ENCODE assay signal across 8 cellular contexts in the genomic region with DNA sequence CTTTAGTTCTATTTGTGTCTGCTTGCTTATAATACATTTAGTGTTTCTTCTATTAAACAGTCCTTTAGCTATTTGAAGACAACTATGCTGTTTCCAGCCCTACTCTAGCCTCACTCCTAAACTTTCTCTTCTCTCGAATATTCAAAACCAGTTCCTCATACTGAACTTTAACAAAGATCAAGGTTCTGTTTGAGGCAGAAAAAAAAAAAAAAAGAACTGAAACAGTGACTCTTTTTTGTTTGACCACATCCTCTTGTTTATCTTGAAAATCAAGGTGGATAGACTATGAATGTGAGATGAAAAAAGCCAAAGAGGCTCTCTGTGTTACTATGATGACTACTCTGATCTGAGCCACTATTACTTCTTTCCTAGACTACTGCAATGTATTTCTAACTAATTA.
DNase-seq lines count a peak whose midpoint lies in the region; ATAC-seq and TF ChIP-seq lines count a peak whose summit lies in the region.

No MANE protein-coding gene starts in this region.

- peak; percentile 99 for ATAC-seq in activated CD4-positive, alpha-beta T cell treated with anti-CD3 and anti-CD28 coated beads for 36 hours
- ATAC-seq in HG02884 (IDR thresholded peaks at IDR 0.05; ENCODE audit: unreplicated experiment), result peak; percentile 96

- H3K9me3 Mint-ChIP-seq in activated CD4-positive, alpha-beta T cell treated with anti-CD3 and anti-CD28 coated beads for 36 hours (ENCODE audit: low read depth), result peaks cover 9% of the 10 kb centered on the region

- H3K36me3 ChIP-seq in tibial artery, result no peaks in the 10 kb centered on the region

- no peaks in the 10 kb centered on the region for H3K9me3 ChIP-seq in tibial artery

- peak overlapping the region; percentile 68 for H3K27ac Mint-ChIP-seq in activated CD4-positive, alpha-beta T cell treated with anti-CD3 and anti-CD28 coated beads for 36 hours

- peaks cover 2% of the 10 kb centered on the region for H3K27me3 Mint-ChIP-seq in activated CD4-positive, alpha-beta T cell treated with anti-CD3 and anti-CD28 coated beads for 36 hours

- peaks cover 0 to 12% (median 4%) of the 10 kb centered on the region in 4 donors for H3K4me1 ChIP-seq in tibial artery

- H3K36me3 Mint-ChIP-seq in activated CD4-positive, alpha-beta T cell treated with anti-CD3 and anti-CD28 coated beads for 36 hours (ENCODE audit: low read depth), result peaks cover 5% of the 10 kb centered on the region

- H3K27ac ChIP-seq in dorsolateral prefrontal cortex (no peak overlapping the region), tibial artery (no peak overlapping the region)

- intact Hi-C loops in activated CD4-positive, alpha-beta T cell treated with anti-CD3 and anti-CD28 coated beads for 36 hours (cut with DNase I, micrococcal nuclease), result loop anchor here (1.0 to 5.0 kb wide), 2 partner anchors 96 to 467 kb away; no protein-coding TSS in a partner anchor
- intact Hi-C loops in dorsolateral prefrontal cortex (cut with DNase I) (no loop called here), tibial artery (cut with DNase I; ENCODE audit: low total_unique reads) (no loop called here)

- no peak for TF ChIP-seq CTCF in dorsolateral prefrontal cortex (IDR thresholded peaks at IDR 0.05 in 54 of 56, conservative IDR thresholded peaks at IDR 0.05 in 2 of 56; ENCODE audit: low read depth in 1 of 56, partially characterized antibody in 56 of 56)
- TF ChIP-seq CTCF in tibial artery (IDR thresholded peaks at IDR 0.05), result no peak

- H3K4me3 Mint-ChIP-seq in activated CD4-positive, alpha-beta T cell treated with anti-CD3 and anti-CD28 coated beads for 36 hours, result no peak overlapping the region

- H3K4me3 ChIP-seq in dorsolateral prefrontal cortex (no peak overlapping the region), tibial artery (no peak overlapping the region)

- CTCF ChIA-PET in activated CD4-positive, alpha-beta T cell treated with anti-CD3 and anti-CD28 coated beads for 36 hours (lab: Charles Lee), result interaction anchor here (0.9 to 1.3 kb wide), 3 partner anchors 9 to 91 kb away, joined by 3 to 5 read pairs (median 4); no protein-coding TSS in a partner anchor

- no peak for DNase-seq in activated CD4-positive, alpha-beta T cell treated with anti-CD3 and anti-CD28 coated beads for 36 hours
- no peak for DNase-seq in activated CD4-positive, alpha-beta T cell treated with anti-CD3 and anti-CD28 coated beads, Interleukin-2, amount 50 U/mL, for 1 hour
- peak; percentile 48 to 95 for DNase-seq in NOMO-1 (lab: John Stamatoyannopoulos, UW; ENCODE audit: unreplicated experiment in 2 of 2)
- DNase-seq in pons (ENCODE audit: low spot score), result peak; percentile 20
- no peak for DNase-seq in dorsolateral prefrontal cortex
- DNase-seq in tibial artery, result no peak
- DNase-seq in NCI-H82 treated with DMSO at 0.1 percent for 48 hours (lab: John Stamatoyannopoulos, UW; ENCODE audit: unreplicated experiment), result no peak

- H3K4me1 Mint-ChIP-seq in activated CD4-positive, alpha-beta T cell treated with anti-CD3 and anti-CD28 coated beads for 36 hours, result peaks cover 37% of the 10 kb centered on the region

- no peaks in the 10 kb centered on the region for H3K27me3 ChIP-seq in dorsolateral prefrontal cortex
- no peaks in the 10 kb centered on the region for H3K27me3 ChIP-seq in tibial artery

- POLR2A ChIA-PET in activated CD4-positive, alpha-beta T cell treated with anti-CD3 and anti-CD28 coated beads for 36 hours (lab: Charles Lee), result interaction anchor here (0.7 kb wide), 1 partner anchor 252 kb away, joined by 4 read pairs; no protein-coding TSS in a partner anchor

Comparison
In these comparisons a context has a peak if more than half of its experiments do, and no peak if none do; other contexts are left out.
1. DNase-seq: peak in NOMO-1 (2 of 2) and pons (single experiment); none in activated CD4-positive, alpha-beta T cell treated with anti-CD3 and anti-CD28 coated beads for 36 hours (single experiment), activated CD4-positive, alpha-beta T cell treated with anti-CD3 and anti-CD28 coated beads, Interleukin-2, amount 50 U/mL, for 1 hour (single experiment), dorsolateral prefrontal cortex (0 of 10), tibial artery (0 of 2) and NCI-H82 treated with DMSO at 0.1 percent for 48 hours (single experiment).
2. intact Hi-C loops: an anchor here in activated CD4-positive, alpha-beta T cell treated with anti-CD3 and anti-CD28 coated beads for 36 hours (1.0 to 5.0 kb wide); none called in dorsolateral prefrontal cortex and tibial artery.